1 cellular context compared by ENCODE assay signal in the genomic region with DNA sequence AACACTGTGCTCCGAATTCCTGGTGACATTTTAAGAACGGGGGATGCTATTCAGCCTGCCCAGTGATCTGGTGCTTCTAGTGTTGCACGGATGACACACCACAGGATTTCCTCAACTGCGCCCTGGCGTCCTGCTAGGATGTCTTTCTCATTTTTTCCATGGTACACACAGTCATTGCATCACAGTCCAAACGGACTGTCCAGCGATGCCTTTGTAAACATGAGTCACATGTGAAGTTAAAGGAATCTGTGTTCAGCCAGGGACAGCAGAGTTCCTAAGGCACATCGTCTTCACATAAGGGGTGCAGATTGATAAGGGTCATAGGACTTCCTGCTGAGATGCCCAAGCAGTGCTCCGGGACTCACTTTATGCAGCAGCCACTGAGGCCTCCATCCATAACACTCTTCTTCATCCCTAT.
TF ChIP-seq lines count a peak whose summit lies in the region.

No MANE protein-coding gene starts in this region.

TF ChIP-seq in HepG2, 621 proteins besides CTCF, POLR2A, EP300 and RAD21 (continued from another document and continues in another):
- TF ChIP-seq, protein P1, sequence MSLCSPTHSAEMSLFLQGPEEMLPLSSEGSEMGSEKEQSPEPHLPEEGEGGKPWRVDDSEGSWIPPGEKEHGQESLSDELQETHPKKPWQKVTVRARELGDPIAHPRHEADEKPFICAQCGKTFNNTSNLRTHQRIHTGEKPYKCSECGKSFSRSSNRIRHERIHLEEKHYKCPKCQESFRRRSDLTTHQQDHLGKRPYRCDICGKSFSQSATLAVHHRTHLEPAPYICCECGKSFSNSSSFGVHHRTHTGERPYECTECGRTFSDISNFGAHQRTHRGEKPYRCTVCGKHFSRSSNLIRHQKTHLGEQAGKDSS (CRISPR knock-in tag; IDR thresholded peaks at IDR 0.05; ENCODE audit: borderline replicate concordance, low read depth): no peak
- TF ChIP-seq, protein P2, sequence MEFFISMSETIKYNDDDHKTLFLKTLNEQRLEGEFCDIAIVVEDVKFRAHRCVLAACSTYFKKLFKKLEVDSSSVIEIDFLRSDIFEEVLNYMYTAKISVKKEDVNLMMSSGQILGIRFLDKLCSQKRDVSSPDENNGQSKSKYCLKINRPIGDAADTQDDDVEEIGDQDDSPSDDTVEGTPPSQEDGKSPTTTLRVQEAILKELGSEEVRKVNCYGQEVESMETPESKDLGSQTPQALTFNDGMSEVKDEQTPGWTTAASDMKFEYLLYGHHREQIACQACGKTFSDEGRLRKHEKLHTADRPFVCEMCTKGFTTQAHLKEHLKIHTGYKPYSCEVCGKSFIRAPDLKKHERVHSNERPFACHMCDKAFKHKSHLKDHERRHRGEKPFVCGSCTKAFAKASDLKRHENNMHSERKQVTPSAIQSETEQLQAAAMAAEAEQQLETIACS (CRISPR knock-in tag; IDR thresholded peaks at IDR 0.05): no peak
- TF ChIP-seq NFIB (CRISPR knock-in tag; IDR thresholded peaks at IDR 0.05; ENCODE audit: borderline replicate concordance): no peak
- TF ChIP-seq PHF8 (CRISPR knock-in tag; IDR thresholded peaks at IDR 0.05): no peak
- TF ChIP-seq MAFF (IDR thresholded peaks at IDR 0.05; ENCODE audit: low read depth, low read length): no peak
- TF ChIP-seq ARID2 (CRISPR knock-in tag; IDR thresholded peaks at IDR 0.05; ENCODE audit: borderline replicate concordance): peak; percentile 50; the same call in 1 of the 2 replicates
- TF ChIP-seq ZNF563 (CRISPR knock-in tag; IDR thresholded peaks at IDR 0.05): no peak
- no peak for TF ChIP-seq MBNL3 (CRISPR knock-in tag; conservative IDR thresholded peaks at IDR 0.05)
- no peak for TF ChIP-seq ZFAT (CRISPR knock-in tag; conservative IDR thresholded peaks at IDR 0.05)
- TF ChIP-seq ZNF619 (CRISPR knock-in tag; IDR thresholded peaks at IDR 0.05): no peak
- no peak for TF ChIP-seq SMARCE1 (IDR thresholded peaks at IDR 0.05; ENCODE audit: borderline replicate concordance)
- peak; percentile 72; the same call in 1 of the 2 replicates for TF ChIP-seq KDM3A (CRISPR knock-in tag; IDR thresholded peaks at IDR 0.05; ENCODE audit: low read depth)
- TF ChIP-seq HNRNPLL (IDR thresholded peaks at IDR 0.05; ENCODE audit: low read depth, low read length, poor library complexity, severe bottlenecking): no peak
- TF ChIP-seq, protein P3, sequence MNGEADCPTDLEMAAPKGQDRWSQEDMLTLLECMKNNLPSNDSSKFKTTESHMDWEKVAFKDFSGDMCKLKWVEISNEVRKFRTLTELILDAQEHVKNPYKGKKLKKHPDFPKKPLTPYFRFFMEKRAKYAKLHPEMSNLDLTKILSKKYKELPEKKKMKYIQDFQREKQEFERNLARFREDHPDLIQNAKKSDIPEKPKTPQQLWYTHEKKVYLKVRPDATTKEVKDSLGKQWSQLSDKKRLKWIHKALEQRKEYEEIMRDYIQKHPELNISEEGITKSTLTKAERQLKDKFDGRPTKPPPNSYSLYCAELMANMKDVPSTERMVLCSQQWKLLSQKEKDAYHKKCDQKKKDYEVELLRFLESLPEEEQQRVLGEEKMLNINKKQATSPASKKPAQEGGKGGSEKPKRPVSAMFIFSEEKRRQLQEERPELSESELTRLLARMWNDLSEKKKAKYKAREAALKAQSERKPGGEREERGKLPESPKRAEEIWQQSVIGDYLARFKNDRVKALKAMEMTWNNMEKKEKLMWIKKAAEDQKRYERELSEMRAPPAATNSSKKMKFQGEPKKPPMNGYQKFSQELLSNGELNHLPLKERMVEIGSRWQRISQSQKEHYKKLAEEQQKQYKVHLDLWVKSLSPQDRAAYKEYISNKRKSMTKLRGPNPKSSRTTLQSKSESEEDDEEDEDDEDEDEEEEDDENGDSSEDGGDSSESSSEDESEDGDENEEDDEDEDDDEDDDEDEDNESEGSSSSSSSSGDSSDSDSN (CRISPR knock-in tag; IDR thresholded peaks at IDR 0.05): no peak
- no peak for TF ChIP-seq THYN1 (CRISPR knock-in tag; IDR thresholded peaks at IDR 0.05; ENCODE audit: borderline replicate concordance, low read depth)
- TF ChIP-seq NFIC (IDR thresholded peaks at IDR 0.05; ENCODE audit: low read length): peak; percentile 71; the same call in 1 of the 2 replicates
- TF ChIP-seq, protein P4, sequence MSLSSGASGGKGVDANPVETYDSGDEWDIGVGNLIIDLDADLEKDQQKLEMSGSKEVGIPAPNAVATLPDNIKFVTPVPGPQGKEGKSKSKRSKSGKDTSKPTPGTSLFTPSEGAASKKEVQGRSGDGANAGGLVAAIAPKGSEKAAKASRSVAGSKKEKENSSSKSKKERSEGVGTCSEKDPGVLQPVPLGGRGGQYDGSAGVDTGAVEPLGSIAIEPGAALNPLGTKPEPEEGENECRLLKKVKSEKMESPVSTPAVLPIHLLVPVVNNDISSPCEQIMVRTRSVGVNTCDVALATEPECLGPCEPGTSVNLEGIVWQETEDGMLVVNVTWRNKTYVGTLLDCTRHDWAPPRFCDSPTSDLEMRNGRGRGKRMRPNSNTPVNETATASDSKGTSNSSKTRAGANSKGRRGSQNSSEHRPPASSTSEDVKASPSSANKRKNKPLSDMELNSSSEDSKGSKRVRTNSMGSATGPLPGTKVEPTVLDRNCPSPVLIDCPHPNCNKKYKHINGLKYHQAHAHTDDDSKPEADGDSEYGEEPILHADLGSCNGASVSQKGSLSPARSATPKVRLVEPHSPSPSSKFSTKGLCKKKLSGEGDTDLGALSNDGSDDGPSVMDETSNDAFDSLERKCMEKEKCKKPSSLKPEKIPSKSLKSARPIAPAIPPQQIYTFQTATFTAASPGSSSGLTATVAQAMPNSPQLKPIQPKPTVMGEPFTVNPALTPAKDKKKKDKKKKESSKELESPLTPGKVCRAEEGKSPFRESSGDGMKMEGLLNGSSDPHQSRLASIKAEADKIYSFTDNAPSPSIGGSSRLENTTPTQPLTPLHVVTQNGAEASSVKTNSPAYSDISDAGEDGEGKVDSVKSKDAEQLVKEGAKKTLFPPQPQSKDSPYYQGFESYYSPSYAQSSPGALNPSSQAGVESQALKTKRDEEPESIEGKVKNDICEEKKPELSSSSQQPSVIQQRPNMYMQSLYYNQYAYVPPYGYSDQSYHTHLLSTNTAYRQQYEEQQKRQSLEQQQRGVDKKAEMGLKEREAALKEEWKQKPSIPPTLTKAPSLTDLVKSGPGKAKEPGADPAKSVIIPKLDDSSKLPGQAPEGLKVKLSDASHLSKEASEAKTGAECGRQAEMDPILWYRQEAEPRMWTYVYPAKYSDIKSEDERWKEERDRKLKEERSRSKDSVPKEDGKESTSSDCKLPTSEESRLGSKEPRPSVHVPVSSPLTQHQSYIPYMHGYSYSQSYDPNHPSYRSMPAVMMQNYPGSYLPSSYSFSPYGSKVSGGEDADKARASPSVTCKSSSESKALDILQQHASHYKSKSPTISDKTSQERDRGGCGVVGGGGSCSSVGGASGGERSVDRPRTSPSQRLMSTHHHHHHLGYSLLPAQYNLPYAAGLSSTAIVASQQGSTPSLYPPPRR (CRISPR knock-in tag; IDR thresholded peaks at IDR 0.05; ENCODE audit: borderline replicate concordance): peak; percentile 73; the same call in 1 of the 2 replicates
- TF ChIP-seq MAFK (conservative IDR thresholded peaks at IDR 0.05 in 1 of 2, IDR thresholded peaks at IDR 0.05 in 1 of 2; ENCODE audit: low read length in 2 of 2): 0 out of 4 replicates have a peak, but pooled peaks of 1 of the 2 experiments have one; percentile 1
- TF ChIP-seq, protein P5, sequence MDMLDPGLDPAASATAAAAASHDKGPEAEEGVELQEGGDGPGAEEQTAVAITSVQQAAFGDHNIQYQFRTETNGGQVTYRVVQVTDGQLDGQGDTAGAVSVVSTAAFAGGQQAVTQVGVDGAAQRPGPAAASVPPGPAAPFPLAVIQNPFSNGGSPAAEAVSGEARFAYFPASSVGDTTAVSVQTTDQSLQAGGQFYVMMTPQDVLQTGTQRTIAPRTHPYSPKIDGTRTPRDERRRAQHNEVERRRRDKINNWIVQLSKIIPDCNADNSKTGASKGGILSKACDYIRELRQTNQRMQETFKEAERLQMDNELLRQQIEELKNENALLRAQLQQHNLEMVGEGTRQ (IDR thresholded peaks at IDR 0.05; ENCODE audit: low read depth, low read length): peak; percentile 60
- TF ChIP-seq, protein P5 (CRISPR knock-in tag; IDR thresholded peaks at IDR 0.05; ENCODE audit: borderline replicate concordance): no peak; the same call in 1 of the 2 replicates
- TF ChIP-seq PAF1 (CRISPR knock-in tag; IDR thresholded peaks at IDR 0.05): no peak
- TF ChIP-seq ZNF501 (CRISPR knock-in tag; IDR thresholded peaks at IDR 0.05): no peak
- TF ChIP-seq, protein P6, sequence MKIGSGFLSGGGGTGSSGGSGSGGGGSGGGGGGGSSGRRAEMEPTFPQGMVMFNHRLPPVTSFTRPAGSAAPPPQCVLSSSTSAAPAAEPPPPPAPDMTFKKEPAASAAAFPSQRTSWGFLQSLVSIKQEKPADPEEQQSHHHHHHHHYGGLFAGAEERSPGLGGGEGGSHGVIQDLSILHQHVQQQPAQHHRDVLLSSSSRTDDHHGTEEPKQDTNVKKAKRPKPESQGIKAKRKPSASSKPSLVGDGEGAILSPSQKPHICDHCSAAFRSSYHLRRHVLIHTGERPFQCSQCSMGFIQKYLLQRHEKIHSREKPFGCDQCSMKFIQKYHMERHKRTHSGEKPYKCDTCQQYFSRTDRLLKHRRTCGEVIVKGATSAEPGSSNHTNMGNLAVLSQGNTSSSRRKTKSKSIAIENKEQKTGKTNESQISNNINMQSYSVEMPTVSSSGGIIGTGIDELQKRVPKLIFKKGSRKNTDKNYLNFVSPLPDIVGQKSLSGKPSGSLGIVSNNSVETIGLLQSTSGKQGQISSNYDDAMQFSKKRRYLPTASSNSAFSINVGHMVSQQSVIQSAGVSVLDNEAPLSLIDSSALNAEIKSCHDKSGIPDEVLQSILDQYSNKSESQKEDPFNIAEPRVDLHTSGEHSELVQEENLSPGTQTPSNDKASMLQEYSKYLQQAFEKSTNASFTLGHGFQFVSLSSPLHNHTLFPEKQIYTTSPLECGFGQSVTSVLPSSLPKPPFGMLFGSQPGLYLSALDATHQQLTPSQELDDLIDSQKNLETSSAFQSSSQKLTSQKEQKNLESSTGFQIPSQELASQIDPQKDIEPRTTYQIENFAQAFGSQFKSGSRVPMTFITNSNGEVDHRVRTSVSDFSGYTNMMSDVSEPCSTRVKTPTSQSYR (CRISPR knock-in tag; IDR thresholded peaks at IDR 0.05; ENCODE audit: borderline replicate concordance): peak; percentile 64; the same call in 1 of the 2 replicates
- TF ChIP-seq, protein P7, sequence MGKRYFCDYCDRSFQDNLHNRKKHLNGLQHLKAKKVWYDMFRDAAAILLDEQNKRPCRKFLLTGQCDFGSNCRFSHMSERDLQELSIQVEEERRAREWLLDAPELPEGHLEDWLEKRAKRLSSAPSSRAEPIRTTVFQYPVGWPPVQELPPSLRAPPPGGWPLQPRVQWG (CRISPR knock-in tag; IDR thresholded peaks at IDR 0.05; ENCODE audit: borderline replicate concordance, low read depth): no peak
- TF ChIP-seq, protein P8, sequence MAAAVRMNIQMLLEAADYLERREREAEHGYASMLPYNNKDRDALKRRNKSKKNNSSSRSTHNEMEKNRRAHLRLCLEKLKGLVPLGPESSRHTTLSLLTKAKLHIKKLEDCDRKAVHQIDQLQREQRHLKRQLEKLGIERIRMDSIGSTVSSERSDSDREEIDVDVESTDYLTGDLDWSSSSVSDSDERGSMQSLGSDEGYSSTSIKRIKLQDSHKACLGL (CRISPR knock-in tag; IDR thresholded peaks at IDR 0.05): no peak
- TF ChIP-seq SIN3A (IDR thresholded peaks at IDR 0.05; ENCODE audit: borderline replicate concordance, low read depth, low read length): peak; percentile 50; the same call in 1 of the 2 replicates
- TF ChIP-seq RXRB (CRISPR knock-in tag; IDR thresholded peaks at IDR 0.05; ENCODE audit: borderline replicate concordance): peak; percentile 84
- TF ChIP-seq JARID2 (CRISPR knock-in tag; IDR thresholded peaks at IDR 0.05; ENCODE audit: insufficient replicate concordance): no peak
- TF ChIP-seq RELA (CRISPR knock-in tag; IDR thresholded peaks at IDR 0.05): no peak
- TF ChIP-seq RCOR2 (CRISPR knock-in tag; IDR thresholded peaks at IDR 0.05): peak; percentile 84; the same call in 1 of the 2 replicates
- TF ChIP-seq KDM4B (CRISPR knock-in tag; IDR thresholded peaks at IDR 0.05): no peak
- TF ChIP-seq ZNF878 (CRISPR knock-in tag; IDR thresholded peaks at IDR 0.05): no peak
- TF ChIP-seq ZNF772 (CRISPR knock-in tag; IDR thresholded peaks at IDR 0.05): no peak
- TF ChIP-seq, protein P9, sequence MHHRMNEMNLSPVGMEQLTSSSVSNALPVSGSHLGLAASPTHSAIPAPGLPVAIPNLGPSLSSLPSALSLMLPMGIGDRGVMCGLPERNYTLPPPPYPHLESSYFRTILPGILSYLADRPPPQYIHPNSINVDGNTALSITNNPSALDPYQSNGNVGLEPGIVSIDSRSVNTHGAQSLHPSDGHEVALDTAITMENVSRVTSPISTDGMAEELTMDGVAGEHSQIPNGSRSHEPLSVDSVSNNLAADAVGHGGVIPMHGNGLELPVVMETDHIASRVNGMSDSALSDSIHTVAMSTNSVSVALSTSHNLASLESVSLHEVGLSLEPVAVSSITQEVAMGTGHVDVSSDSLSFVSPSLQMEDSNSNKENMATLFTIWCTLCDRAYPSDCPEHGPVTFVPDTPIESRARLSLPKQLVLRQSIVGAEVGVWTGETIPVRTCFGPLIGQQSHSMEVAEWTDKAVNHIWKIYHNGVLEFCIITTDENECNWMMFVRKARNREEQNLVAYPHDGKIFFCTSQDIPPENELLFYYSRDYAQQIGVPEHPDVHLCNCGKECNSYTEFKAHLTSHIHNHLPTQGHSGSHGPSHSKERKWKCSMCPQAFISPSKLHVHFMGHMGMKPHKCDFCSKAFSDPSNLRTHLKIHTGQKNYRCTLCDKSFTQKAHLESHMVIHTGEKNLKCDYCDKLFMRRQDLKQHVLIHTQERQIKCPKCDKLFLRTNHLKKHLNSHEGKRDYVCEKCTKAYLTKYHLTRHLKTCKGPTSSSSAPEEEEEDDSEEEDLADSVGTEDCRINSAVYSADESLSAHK (CRISPR knock-in tag; IDR thresholded peaks at IDR 0.05; ENCODE audit: borderline replicate concordance): no peak
- TF ChIP-seq SIX4 (CRISPR knock-in tag; IDR thresholded peaks at IDR 0.05): peak; percentile 54; the same call in 1 of the 2 replicates
- TF ChIP-seq ZNF160 (CRISPR knock-in tag; IDR thresholded peaks at IDR 0.05): no peak
- 0 out of 2 replicates have a peak, but pooled peaks have one; percentile 48 for TF ChIP-seq ZNF670 (CRISPR knock-in tag; IDR thresholded peaks at IDR 0.05; ENCODE audit: borderline replicate concordance)
- no peak for TF ChIP-seq AKAP8 (CRISPR knock-in tag; IDR thresholded peaks at IDR 0.05)
- no peak for TF ChIP-seq ZSCAN12 (CRISPR knock-in tag; IDR thresholded peaks at IDR 0.05)
- TF ChIP-seq DNMT1 (CRISPR knock-in tag; IDR thresholded peaks at IDR 0.05): no peak
- TF ChIP-seq ZFP36L1 (CRISPR knock-in tag; IDR thresholded peaks at IDR 0.05): 0 out of 2 replicates have a peak, but pooled peaks have one; percentile 69
